In the genomic region with DNA sequence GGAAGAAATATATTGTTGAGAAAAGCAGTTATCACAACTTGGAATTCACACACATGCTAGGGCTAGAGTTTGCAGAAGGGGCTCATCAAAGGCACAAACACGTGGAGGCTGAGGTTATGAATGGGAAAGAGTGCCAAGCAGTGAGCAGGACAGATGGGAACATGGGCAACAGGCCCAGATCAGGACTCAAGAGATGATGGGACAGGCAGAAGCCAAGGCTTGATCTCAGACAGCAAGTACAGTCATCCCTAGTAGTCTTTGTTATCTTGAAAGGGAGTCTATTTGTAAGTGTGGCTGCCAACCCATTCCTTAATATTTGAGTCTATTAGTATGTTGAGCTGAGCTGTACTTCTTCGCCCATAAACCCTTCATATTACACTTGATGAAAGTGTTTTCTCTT, we compare ENCODE assay signal across 33 cellular contexts.
"Had no signal": no experiment of that assay in that cellular context is flagged by ENCODE, and none has a peak within 500 bp of the region (broad histone marks: within the 10 kb centered on the region; RNA-seq: fewer than 3 reads in every experiment).

No MANE protein-coding gene starts in this region.

- H3K27me3 ChIP-seq: brain microvascular endothelial cell, esophagus muscularis mucosa, gastrocnemius medialis, sigmoid colon had no signal

- H3K9me3 ChIP-seq: esophagus muscularis mucosa, gastrocnemius medialis, lower lobe of right lung, sigmoid colon, thoracic aorta had no signal

- DNase-seq: activated CD4-positive, alpha-beta memory T cell treated with anti-CD3 and anti-CD28 coated beads for 36 hours; activated CD4-positive, alpha-beta T cell treated with anti-CD3 and anti-CD28 coated beads, Interleukin-2, amount 10 ng/mL, durations not matched to agents 24 days and 14 days; activated CD4-positive, CD25-positive, alpha-beta regulatory T cell treated with anti-CD3 and anti-CD28 coated beads, Interleukin-2, amount 50 U/mL, for 72 hours; activated CD8-positive, alpha-beta memory T cell treated with anti-CD3 and anti-CD28 coated beads, Interleukin-2, amount 50 U/mL, for 4 hours; activated gamma-delta T cell; activated naive CD4-positive, alpha-beta T cell treated with anti-CD3 and anti-CD28 coated beads, Interleukin-2, amount 50 U/mL, for 16 hours; activated T-cell treated with anti-CD3 and anti-CD28 coated beads, Interleukin-2, amount 50 U/mL, for 1 hour; amniotic stem cell; brain microvascular endothelial cell; dermis blood vessel endothelial cell; effector CD4-positive, alpha-beta T cell; gastrocnemius medialis; glutamatergic neuron; hippocampal formation; immature natural killer cell; lower lobe of right lung; mesendoderm; sigmoid colon; small intestine; stimulated activated CD4-positive, alpha-beta T cell treated with anti-CD3 and anti-CD28 coated beads, Interleukin-4, amount 100 ng/mL, for 24 hours; T-helper 17 cell; T1000; trophoblast cell had no signal

- FAIRE-seq: astrocyte, colon, small intestine, urothelium cell line had no signal

- H3K27ac ChIP-seq: brain microvascular endothelial cell, esophagus muscularis mucosa, gastrocnemius medialis, lower lobe of right lung, sigmoid colon, thoracic aorta had no signal

- H3K27ac Mint-ChIP-seq: activated CD4-positive, alpha-beta memory T cell treated with anti-CD3 and anti-CD28 coated beads for 36 hours; activated CD4-positive, alpha-beta T cell treated with anti-CD3 and anti-CD28 coated beads, Interleukin-2, amount 10 ng/mL, durations not matched to agents 24 days and 14 days; activated T-helper 1 cell treated with anti-CD3 and anti-CD28 coated beads, Interleukin-12 subunit alpha, Interleukin-12 subunit beta, Interleukin-2, Interleukin-4 antibody, amounts not matched to agents 30 ng/mL and 10 ng/mL and 1 ng/mL, durations not matched to agents 14 hours and 24 hours and 36 hours; immature natural killer cell; nephron; progenitor cell of endocrine pancreas; stimulated activated effector memory CD8-positive, alpha-beta T cell treated with anti-CD3 and anti-CD28 coated beads, Interleukin-12 subunit alpha, Interleukin-12 subunit beta, amount 100 ng/mL, for 72 hours; stimulated activated naive CD8-positive, alpha-beta T cell treated with anti-CD3 and anti-CD28 coated beads, Interleukin-15, Interleukin-2, amounts not matched to agents 100 ng/mL and 50 ng/mL, for 24 hours; T-helper 17 cell had no signal

- H3K4me1 ChIP-seq: esophagus muscularis mucosa, gastrocnemius medialis, lower lobe of right lung, sigmoid colon had no signal

- H3K4me1 Mint-ChIP-seq: immature natural killer cell; stimulated activated effector memory CD8-positive, alpha-beta T cell treated with anti-CD3 and anti-CD28 coated beads, Interleukin-12 subunit alpha, Interleukin-12 subunit beta, amount 100 ng/mL, for 72 hours; T-helper 17 cell had no signal

- H3K4me3 ChIP-seq: esophagus muscularis mucosa, gastrocnemius medialis, lower lobe of right lung, sigmoid colon, thoracic aorta had no signal

- H3K9me3 Mint-ChIP-seq: activated CD4-positive, alpha-beta memory T cell treated with anti-CD3 and anti-CD28 coated beads for 36 hours; activated T-helper 1 cell treated with anti-CD3 and anti-CD28 coated beads, Interleukin-12 subunit alpha, Interleukin-12 subunit beta, Interleukin-2, Interleukin-4 antibody, amounts not matched to agents 30 ng/mL and 10 ng/mL and 1 ng/mL, durations not matched to agents 14 hours and 24 hours and 36 hours; immature natural killer cell; nephron; stimulated activated effector memory CD8-positive, alpha-beta T cell treated with anti-CD3 and anti-CD28 coated beads, Interleukin-12 subunit alpha, Interleukin-12 subunit beta, amount 100 ng/mL, for 72 hours; stimulated activated naive CD8-positive, alpha-beta T cell treated with anti-CD3 and anti-CD28 coated beads, Interleukin-15, Interleukin-2, amounts not matched to agents 100 ng/mL and 50 ng/mL, for 24 hours had no signal

- H3K36me3 ChIP-seq: brain microvascular endothelial cell, esophagus muscularis mucosa, gastrocnemius medialis, lower lobe of right lung, sigmoid colon, thoracic aorta had no signal

- H3K27me3 Mint-ChIP-seq: progenitor cell of endocrine pancreas; stimulated activated naive CD8-positive, alpha-beta T cell treated with anti-CD3 and anti-CD28 coated beads, Interleukin-15, Interleukin-2, amounts not matched to agents 100 ng/mL and 50 ng/mL, for 24 hours; T-helper 17 cell had no signal

- H3K36me3 Mint-ChIP-seq: activated CD4-positive, alpha-beta memory T cell treated with anti-CD3 and anti-CD28 coated beads for 36 hours; immature natural killer cell; stimulated activated effector memory CD8-positive, alpha-beta T cell treated with anti-CD3 and anti-CD28 coated beads, Interleukin-12 subunit alpha, Interleukin-12 subunit beta, amount 100 ng/mL, for 72 hours had no signal

- ATAC-seq: gastrocnemius medialis; lower lobe of right lung; stimulated activated effector memory CD8-positive, alpha-beta T cell treated with anti-CD3 and anti-CD28 coated beads, Interleukin-12 subunit alpha, Interleukin-12 subunit beta, amount 100 ng/mL, for 72 hours; T-helper 17 cell had no signal

- H3K4me3 Mint-ChIP-seq: activated CD4-positive, alpha-beta memory T cell treated with anti-CD3 and anti-CD28 coated beads for 36 hours; activated CD4-positive, alpha-beta T cell treated with anti-CD3 and anti-CD28 coated beads, Interleukin-2, amount 10 ng/mL, durations not matched to agents 24 days and 14 days; activated T-helper 1 cell treated with anti-CD3 and anti-CD28 coated beads, Interleukin-12 subunit alpha, Interleukin-12 subunit beta, Interleukin-2, Interleukin-4 antibody, amounts not matched to agents 30 ng/mL and 10 ng/mL and 1 ng/mL, durations not matched to agents 14 hours and 24 hours and 36 hours; immature natural killer cell; nephron; stimulated activated effector memory CD8-positive, alpha-beta T cell treated with anti-CD3 and anti-CD28 coated beads, Interleukin-12 subunit alpha, Interleukin-12 subunit beta, amount 100 ng/mL, for 72 hours; stimulated activated naive CD8-positive, alpha-beta T cell treated with anti-CD3 and anti-CD28 coated beads, Interleukin-15, Interleukin-2, amounts not matched to agents 100 ng/mL and 50 ng/mL, for 24 hours; T-helper 17 cell had no signal
